18 cellular contexts compared by ENCODE assay signal in the genomic region with DNA sequence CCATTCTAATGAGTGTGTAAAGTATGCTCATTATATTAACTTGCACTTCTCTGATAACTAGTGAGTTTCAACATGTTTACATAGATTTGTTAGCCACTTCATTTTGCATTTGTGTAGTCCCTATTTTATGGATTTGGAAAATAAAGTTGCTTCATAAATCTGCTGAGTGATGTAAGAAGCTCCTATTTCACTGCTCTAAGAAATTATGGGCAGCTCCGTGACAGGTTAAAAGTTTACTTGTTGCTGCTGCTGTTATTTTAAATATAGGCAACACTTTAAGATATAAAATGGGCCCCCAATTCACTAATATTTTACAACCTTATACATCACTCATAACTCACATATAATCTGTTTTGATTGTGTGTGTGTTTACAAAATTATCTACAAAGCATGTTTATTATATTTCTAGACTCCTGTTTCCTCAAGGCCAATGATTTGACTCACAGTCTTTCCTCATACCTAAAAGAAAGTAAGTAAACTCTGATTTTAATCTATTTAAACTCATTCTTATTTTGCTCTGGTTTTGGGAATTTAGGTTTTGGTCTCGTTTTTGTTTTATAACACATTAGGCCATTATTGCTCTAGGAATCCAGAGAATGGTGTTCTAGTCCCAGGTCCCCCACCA. TPM values are rescaled to one million over a fixed set of nuclear protein-coding genes. Genes with fewer than 3 reads are reported as not detected.
DNase-seq lines count a peak whose midpoint lies in the region; ATAC-seq and TF ChIP-seq lines count a peak whose summit lies in the region.
"Had no signal": no experiment of that assay in that cellular context is flagged by ENCODE, and none has a peak within 500 bp of the region (broad histone marks: within the 10 kb centered on the region; RNA-seq: fewer than 3 reads in every experiment).

No MANE protein-coding gene starts in this region.

- intact Hi-C loops in aorta (cut with DNase I) = loop anchor here (5.0 to 10.0 kb wide), 2 partner anchors 86 to 201 kb away; no protein-coding TSS in a partner anchor

- DNase-seq in HEK293T (ENCODE audit: extremely low spot score) (no peak), amniotic epithelial cell (ENCODE audit: low read depth) (peak; percentile 65), iris pigment epithelial cell (ENCODE audit: low read depth) (peak; percentile 58), aorta (no peak), NCI-H128 (lab: John Stamatoyannopoulos, UW; ENCODE audit: unreplicated experiment) (no peak), SKM-1 (lab: John Stamatoyannopoulos, UW; ENCODE audit: unreplicated experiment) (no peak), ureter (ENCODE audit: low spot score) (no peak)
- DNase-seq: Calu3; CD8-positive, alpha-beta T cell; DMS53; DND-41; EL; GOT3; H7; IMR-90 had no signal

- POLR2A ChIA-PET in HEK293T (lab: Yijun Ruan, JAX) = no interaction called here

- H3K27ac ChIP-seq in aorta (ENCODE audit: low read depth in 1 of 2, low read length in 2 of 2) = peak overlapping the region; percentile 23 to 57
- H3K27ac ChIP-seq: BLaER1 treated with 17β-estradiol and CSF1 and Interleukin-3, amounts not matched to agents 10 nM and 100 nM had no signal

- H3K36me3 ChIP-seq in aorta (ENCODE audit: control insufficient read depth in 1 of 2, insufficient read depth in 2 of 2, low read length in 1 of 2) = no peaks in the 10 kb centered on the region

- H3K4me3 ChIP-seq in aorta (ENCODE audit: low read length in 2 of 2) = no peak overlapping the region
- H3K4me3 ChIP-seq: BLaER1 treated with 17β-estradiol and CSF1 and Interleukin-3, amounts not matched to agents 10 nM and 100 nM; GM12878; K562 had no signal

- WGBS in aorta, 2 donors = 74 to 76% methylated on average over 2 of the region's 2 CpGs

- peaks cover 0 to 8% of the 10 kb centered on the region in 2 donors for H3K4me1 ChIP-seq in aorta (ENCODE audit: control insufficient read depth in 1 of 2, insufficient read depth in 2 of 2, low read length in 2 of 2)
- H3K4me1 ChIP-seq: BLaER1 treated with 17β-estradiol and CSF1 and Interleukin-3, amounts not matched to agents 10 nM and 100 nM had no signal

- ATAC-seq in aorta (ENCODE audit: low FRiP score) = no peak
- ATAC-seq: CD8-positive, alpha-beta T cell; GM12878; K562 had no signal

- CTCF ChIA-PET in HEK293T (lab: Yijun Ruan, JAX) = no interaction called here

- H3K27me3 ChIP-seq in aorta (ENCODE audit: control insufficient read depth in 1 of 2, insufficient read depth in 2 of 2, low read length in 1 of 2) = no peaks in the 10 kb centered on the region
- H3K27me3 ChIP-seq: BLaER1 treated with 17β-estradiol and CSF1 and Interleukin-3, amounts not matched to agents 10 nM and 100 nM had no signal

- H3K9me3 ChIP-seq in aorta (ENCODE audit: control insufficient read depth, low read length) = no peaks in the 10 kb centered on the region
- H3K9me3 ChIP-seq: BLaER1 treated with 17β-estradiol and CSF1 and Interleukin-3, amounts not matched to agents 10 nM and 100 nM had no signal

TF ChIP-seq in HEK293T, 16 proteins besides CTCF, POLR2A, EP300 and RAD21:
- TF ChIP-seq SUZ12 (IDR thresholded peaks at IDR 0.05) (no peak), PKNOX1 (IDR thresholded peaks at IDR 0.05) (0 out of 2 replicates have a peak, but pooled peaks have one; percentile 15), BHLHE40 (IDR thresholded peaks at IDR 0.05; ENCODE audit: borderline replicate concordance) (no peak), HDGF (IDR thresholded peaks at IDR 0.05; ENCODE audit: borderline replicate concordance) (no peak)

RNA-seq across cellular contexts. Expression of gene FILIP1L, which starts 51.7 kb away (rescaled TPM):
- total RNA-seq in aorta = 100 to 1,000 TPM; 332 to 861 TPM
- 100 to 1,000 TPM; 168 to 170 TPM for polyA plus RNA-seq in aorta
- 136 TPM for total RNA-seq in ureter

Comparison
In these comparisons a context has a peak if more than half of its experiments do, and no peak if none do; other contexts are left out.
1. DNase-seq: peak in amniotic epithelial cell (single experiment) and iris pigment epithelial cell (single experiment); none in HEK293T (single experiment), aorta (0 of 2), NCI-H128 (single experiment), SKM-1 (single experiment) and ureter (single experiment).